Comparison of ENCODE assay signal across 27 cellular contexts in genomic region chr3:192655627-192656026, GRCh38.
"Had no signal": no experiment of that assay in that cellular context is flagged by ENCODE, and none has a peak within 500 bp of the region (broad histone marks: within the 10 kb centered on the region; RNA-seq: fewer than 3 reads in every experiment).

No MANE protein-coding gene starts in this region.

- H3K27ac ChIP-seq: body of pancreas, breast epithelium, PC-9, RWPE1, SJCRH30, SK-N-MC, WERI-Rb-1 had no signal

- H3K4me3 ChIP-seq: body of pancreas, breast epithelium, MG63, PC-9, SJCRH30, SK-N-MC had no signal

- H3K4me2 ChIP-seq: PC-9 had no signal

- H3K4me1 ChIP-seq: body of pancreas, breast epithelium, SJCRH30 had no signal

- H3K36me3 ChIP-seq: breast epithelium, MG63, SJCRH30, WERI-Rb-1 had no signal

- H3K27me3 ChIP-seq: body of pancreas, SJCRH30 had no signal

- H3K9me3 ChIP-seq: body of pancreas, breast epithelium, MG63, SJCRH30 had no signal

- H2AFZ ChIP-seq: PC-9 had no signal

- ATAC-seq: activated CD8-positive, alpha-beta T cell treated with anti-CD3 and anti-CD28 coated beads, Interleukin-2, amount 10 ng/mL, durations not matched to agents 7 days and 5 days; body of pancreas had no signal

- DNase-seq: activated CD4-positive, alpha-beta T cell treated with anti-CD3 and anti-CD28 coated beads, Interleukin-2, amount 10 ng/mL, durations not matched to agents 7 days and 5 days; activated CD4-positive, alpha-beta T cell treated with anti-CD3 and anti-CD28 coated beads, Interleukin-2, amount 50 U/mL, for 48 hours; activated CD8-positive, alpha-beta T cell treated with anti-CD3 and anti-CD28 coated beads, Interleukin-2, amount 10 ng/mL, durations not matched to agents 7 days and 5 days; activated gamma-delta T cell; activated naive CD4-positive, alpha-beta T cell treated with Interleukin-2 at 50 U/mL for 16 hours; activated naive CD8-positive, alpha-beta T cell treated with anti-CD3 and anti-CD28 coated beads, Interleukin-2, amount 10 ng/mL, durations not matched to agents 7 days and 5 days; activated T-cell treated with anti-CD3 and anti-CD28 coated beads, Interleukin-2, amount 50 U/mL, for 24 hours; body of pancreas; caudate nucleus; Kasumi-1; KG1; MG63; NCI-H1105; NCI-H1417 treated with DMSO at 0.1 percent for 48 hours; NCI-H187 treated with DMSO at 0.1 percent for 48 hours; NCI-H2081 treated with DMSO at 0.1 percent for 48 hours; NCI-H345; NCI-H524 treated with DMSO at 0.1 percent for 48 hours; NK-92 treated with Interleukin-12 subunit alpha and Interleukin-12 subunit beta, amount 100 ng/mL, for 24 hours; PC-9; SHP77; SJCRH30; T1000; WERI-Rb-1 had no signal
